ENCODE assay signal across 19 cellular contexts in genomic region chr11:112051768-112052167, GRCh38. TPM values are rescaled to one million over a fixed set of nuclear protein-coding genes. Genes with fewer than 3 reads are reported as not detected.
"Had no signal": no experiment of that assay in that cellular context is flagged by ENCODE, and none has a peak within 500 bp of the region (broad histone marks: within the 10 kb centered on the region; RNA-seq: fewer than 3 reads in every experiment).

No MANE protein-coding gene starts in this region.

- H3K4me3 ChIP-seq: esophagus muscularis mucosa, mucosa of descending colon, pancreas, right lobe of liver, thoracic aorta, upper lobe of right lung had no signal

- H3K27me3 Mint-ChIP-seq: activated naive CD4-positive, alpha-beta T cell treated with anti-CD3 and anti-CD28 coated beads, Interleukin-2, amount 50 U/mL, for 24 hours; dendritic cell treated with granulocyte-macrophage colony-stimulating factor and Interleukin-4, amounts not matched to agents 40 ng/mL and 50 ng/mL, for 4 days; naive thymus-derived CD4-positive, alpha-beta T cell had no signal

- H3K9me3 Mint-ChIP-seq: activated naive CD4-positive, alpha-beta T cell treated with anti-CD3 and anti-CD28 coated beads, Interleukin-2, amount 50 U/mL, for 24 hours; dendritic cell treated with granulocyte-macrophage colony-stimulating factor and Interleukin-4, amounts not matched to agents 40 ng/mL and 50 ng/mL, for 4 days; naive thymus-derived CD4-positive, alpha-beta T cell had no signal

- H3K27ac ChIP-seq: esophagus muscularis mucosa, pancreas, right lobe of liver, thoracic aorta, upper lobe of right lung had no signal

- ATAC-seq: mucosa of descending colon; naive thymus-derived CD4-positive, alpha-beta T cell; pancreas; right lobe of liver; upper lobe of right lung had no signal

- DNase-seq: activated CD8-positive, alpha-beta memory T cell treated with anti-CD3 and anti-CD28 coated beads for 24 hours; activated CD8-positive, alpha-beta memory T cell treated with anti-CD3 and anti-CD28 coated beads, Interleukin-2, amount 50 U/mL, for 48 hours; activated gamma-delta T cell; effector CD8-positive, alpha-beta T cell; mesenchymal stem cell; mucosa of descending colon; naive thymus-derived CD4-positive, alpha-beta T cell; pancreas; right lobe of liver; small intestine; stimulated activated CD4-positive, alpha-beta T cell treated with anti-CD3 and anti-CD28 coated beads, Interleukin-4, amount 100 ng/mL, for 1 hour; T1000; upper lobe of right lung had no signal

- H3K4me3 Mint-ChIP-seq: activated naive CD4-positive, alpha-beta T cell treated with anti-CD3 and anti-CD28 coated beads, Interleukin-2, amount 50 U/mL, for 24 hours; dendritic cell treated with granulocyte-macrophage colony-stimulating factor and Interleukin-4, amounts not matched to agents 40 ng/mL and 50 ng/mL, for 4 days; naive thymus-derived CD4-positive, alpha-beta T cell had no signal

- H3K27ac Mint-ChIP-seq: activated naive CD4-positive, alpha-beta T cell treated with anti-CD3 and anti-CD28 coated beads, Interleukin-2, amount 50 U/mL, for 24 hours; dendritic cell treated with granulocyte-macrophage colony-stimulating factor and Interleukin-4, amounts not matched to agents 40 ng/mL and 50 ng/mL, for 4 days had no signal

- H3K4me1 ChIP-seq: pancreas, right lobe of liver, upper lobe of right lung had no signal

- FAIRE-seq: bronchial epithelial cell, endothelial cell of umbilical vein, pancreas, small intestine had no signal

- H3K9me3 ChIP-seq: esophagus muscularis mucosa, mucosa of descending colon, pancreas, right lobe of liver, thoracic aorta, upper lobe of right lung had no signal

RNA-seq across cellular contexts. Expression of gene PIH1D2, which starts 22.0 kb away (rescaled TPM):
- polyA plus RNA-seq: naive thymus-derived CD4-positive, alpha-beta T cell had no signal
